In genomic region chr1:81976539-81976938, GRCh38 we compare ENCODE assay signal across 32 cellular contexts.
"Had no signal": no experiment of that assay in that cellular context is flagged by ENCODE, and none has a peak within 500 bp of the region (broad histone marks: within the 10 kb centered on the region; RNA-seq: fewer than 3 reads in every experiment).

No MANE protein-coding gene starts in this region.

- H3K4me3 Mint-ChIP-seq: activated CD4-positive, alpha-beta memory T cell treated with anti-CD3 and anti-CD28 coated beads, Interleukin-2, amount 10 ng/mL, durations not matched to agents 7 days and 5 days; activated CD8-positive, alpha-beta memory T cell treated with anti-CD3 and anti-CD28 coated beads, Interleukin-2, amount 10 ng/mL, durations not matched to agents 7 days and 5 days; activated naive CD4-positive, alpha-beta T cell treated with anti-CD3 and anti-CD28 coated beads, Interleukin-2, amount 10 ng/mL, durations not matched to agents 7 days and 5 days; activated naive CD8-positive, alpha-beta T cell; activated naive CD8-positive, alpha-beta T cell treated with anti-CD3 and anti-CD28 coated beads, Interleukin-2, amount 50 U/mL, for 24 hours; brain had no signal

- H3K27me3 Mint-ChIP-seq: activated CD4-positive, alpha-beta memory T cell treated with anti-CD3 and anti-CD28 coated beads, Interleukin-2, amount 10 ng/mL, durations not matched to agents 7 days and 5 days; activated CD8-positive, alpha-beta memory T cell treated with anti-CD3 and anti-CD28 coated beads, Interleukin-2, amount 10 ng/mL, durations not matched to agents 7 days and 5 days; activated naive CD4-positive, alpha-beta T cell treated with anti-CD3 and anti-CD28 coated beads, Interleukin-2, amount 10 ng/mL, durations not matched to agents 7 days and 5 days; activated naive CD8-positive, alpha-beta T cell; activated naive CD8-positive, alpha-beta T cell treated with anti-CD3 and anti-CD28 coated beads, Interleukin-2, amount 50 U/mL, for 24 hours; brain had no signal

- FAIRE-seq: bronchial epithelial cell had no signal

- H3K4me2 ChIP-seq: KMS-11 had no signal

- H3K9me3 Mint-ChIP-seq: activated CD4-positive, alpha-beta memory T cell treated with anti-CD3 and anti-CD28 coated beads, Interleukin-2, amount 10 ng/mL, durations not matched to agents 7 days and 5 days; activated naive CD4-positive, alpha-beta T cell treated with anti-CD3 and anti-CD28 coated beads, Interleukin-2, amount 10 ng/mL, durations not matched to agents 7 days and 5 days; activated naive CD8-positive, alpha-beta T cell treated with anti-CD3 and anti-CD28 coated beads, Interleukin-2, amount 50 U/mL, for 24 hours; brain had no signal

- H3K27ac Mint-ChIP-seq: activated CD4-positive, alpha-beta memory T cell treated with anti-CD3 and anti-CD28 coated beads, Interleukin-2, amount 10 ng/mL, durations not matched to agents 7 days and 5 days; activated CD8-positive, alpha-beta memory T cell treated with anti-CD3 and anti-CD28 coated beads, Interleukin-2, amount 10 ng/mL, durations not matched to agents 7 days and 5 days; activated naive CD4-positive, alpha-beta T cell treated with anti-CD3 and anti-CD28 coated beads, Interleukin-2, amount 10 ng/mL, durations not matched to agents 7 days and 5 days; activated naive CD8-positive, alpha-beta T cell; activated naive CD8-positive, alpha-beta T cell treated with anti-CD3 and anti-CD28 coated beads, Interleukin-2, amount 50 U/mL, for 24 hours; brain had no signal

- DNase-seq: activated CD4-positive, alpha-beta memory T cell treated with anti-CD3 and anti-CD28 coated beads, Interleukin-2, amount 10 ng/mL, durations not matched to agents 7 days and 5 days; activated CD4-positive, alpha-beta T cell treated with anti-CD3 and anti-CD28 coated beads for 1 hour; activated CD4-positive, alpha-beta T cell treated with anti-CD3 and anti-CD28 coated beads for 48 hours; activated CD4-positive, CD25-positive, alpha-beta regulatory T cell; activated CD8-positive, alpha-beta memory T cell treated with anti-CD3 and anti-CD28 coated beads for 24 hours; activated CD8-positive, alpha-beta memory T cell treated with anti-CD3 and anti-CD28 coated beads, Interleukin-2, amount 10 ng/mL, durations not matched to agents 7 days and 5 days; activated CD8-positive, alpha-beta memory T cell treated with anti-CD3 and anti-CD28 coated beads, Interleukin-2, amount 50 U/mL, for 48 hours; activated effector memory CD4-positive, alpha-beta T cell treated with Interleukin-2 at 50 U/mL for 16 hours; activated naive CD4-positive, alpha-beta T cell treated with anti-CD3 and anti-CD28 coated beads, Interleukin-2, amount 10 ng/mL, durations not matched to agents 7 days and 5 days; activated naive CD8-positive, alpha-beta T cell treated with anti-CD3 and anti-CD28 coated beads, Interleukin-2, amount 50 U/mL, for 24 hours; activated T-cell treated with anti-CD3 and anti-CD28 coated beads, Interleukin-2, amount 50 U/mL, for 48 hours; anterior cingulate cortex; caudate nucleus; MM.1S; MV-4-11; NCI-H1092; NCI-H1436 treated with DMSO at 0.1 percent for 48 hours; NCI-H1694 treated with DMSO at 0.1 percent for 48 hours; NCI-H2029; NCI-H345; NCI-H524 treated with DMSO at 0.1 percent for 48 hours; SHP77 treated with DMSO at 0.1 percent for 48 hours; SW 1271; T-helper 1 cell; T-helper 2 cell; T-helper 9 cell had no signal

- H3K4me1 Mint-ChIP-seq: activated CD4-positive, alpha-beta memory T cell treated with anti-CD3 and anti-CD28 coated beads, Interleukin-2, amount 10 ng/mL, durations not matched to agents 7 days and 5 days; activated CD8-positive, alpha-beta memory T cell treated with anti-CD3 and anti-CD28 coated beads, Interleukin-2, amount 10 ng/mL, durations not matched to agents 7 days and 5 days; activated naive CD4-positive, alpha-beta T cell treated with anti-CD3 and anti-CD28 coated beads, Interleukin-2, amount 10 ng/mL, durations not matched to agents 7 days and 5 days; activated naive CD8-positive, alpha-beta T cell treated with anti-CD3 and anti-CD28 coated beads, Interleukin-2, amount 50 U/mL, for 24 hours had no signal

- H3K36me3 Mint-ChIP-seq: activated CD8-positive, alpha-beta memory T cell treated with anti-CD3 and anti-CD28 coated beads, Interleukin-2, amount 10 ng/mL, durations not matched to agents 7 days and 5 days; activated naive CD4-positive, alpha-beta T cell treated with anti-CD3 and anti-CD28 coated beads, Interleukin-2, amount 10 ng/mL, durations not matched to agents 7 days and 5 days; activated naive CD8-positive, alpha-beta T cell had no signal

- H3K27ac ChIP-seq: KMS-11 had no signal

- H3K9ac ChIP-seq: KMS-11 had no signal

- ATAC-seq: activated CD8-positive, alpha-beta memory T cell treated with anti-CD3 and anti-CD28 coated beads, Interleukin-2, amount 10 ng/mL, durations not matched to agents 7 days and 5 days; activated naive CD8-positive, alpha-beta T cell treated with anti-CD3 and anti-CD28 coated beads, Interleukin-2, amount 50 U/mL, for 24 hours; Panc1; SK-N-SH treated with all-trans-retinoic acid at 6 μM for 48 hours had no signal
